In the genomic region with DNA sequence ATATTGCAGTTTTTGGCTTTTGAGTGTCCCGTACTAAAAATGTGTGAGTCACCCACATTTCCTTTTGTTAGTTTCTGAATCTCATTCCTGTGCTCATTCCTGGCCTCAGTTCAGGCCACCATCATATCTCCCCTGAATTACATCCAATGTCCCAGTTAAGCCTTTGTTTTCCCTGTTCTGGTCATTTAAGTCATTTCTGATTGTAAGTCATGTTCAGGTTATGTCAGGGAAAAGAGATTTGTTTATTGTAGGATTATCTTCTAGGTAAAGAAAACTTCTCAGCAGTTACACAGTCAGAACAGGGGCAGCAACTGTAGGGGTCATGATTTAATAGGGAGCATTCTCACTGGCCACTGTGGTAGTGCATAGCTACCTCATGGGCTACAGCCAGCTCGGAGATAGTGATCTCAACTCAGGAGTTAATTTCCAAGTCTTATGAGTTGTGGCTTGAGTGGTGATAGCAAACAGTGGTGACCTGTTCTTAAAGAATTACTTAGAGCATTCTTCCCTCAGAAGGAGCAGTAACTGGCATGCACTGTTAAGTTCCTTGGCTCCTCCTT, we compare ENCODE assay signal across 10 cellular contexts. TPM values are rescaled to one million over a fixed set of nuclear protein-coding genes. Genes with fewer than 3 reads are reported as not detected.
A peak's percentile ranks its signal among the peaks of the same experiment; 100 is the strongest.
DNase-seq lines count a peak whose midpoint lies in the region; ATAC-seq and TF ChIP-seq lines count a peak whose summit lies in the region.
"Had no signal": no experiment of that assay in that cellular context is flagged by ENCODE, and none has a peak within 500 bp of the region (broad histone marks: within the 10 kb centered on the region; RNA-seq: fewer than 3 reads in every experiment).

No MANE protein-coding gene starts in this region.

- peaks cover 86% of the 10 kb centered on the region for H3K36me3 Mint-ChIP-seq in activated T-helper 2 cell treated with anti-CD3 and anti-CD28 coated beads, Interferon-gamma antibody, Interleukin-2, Interleukin-4, amounts not matched to agents 10 μg/mL and 5 μg/mL and 100 μg/mL, durations not matched to agents 14 hours and 24 hours and 36 hours (ENCODE audit: low read depth)

- peaks cover 60% of the 10 kb centered on the region for H3K79me2 ChIP-seq in Loucy (ENCODE audit: insufficient read depth, low read length)

- H3K27ac ChIP-seq in C4-2B: peak overlapping the region; percentile 54
- H3K27ac ChIP-seq in coronary artery: peak overlapping the region; percentile 61
- H3K27ac ChIP-seq: ovary had no signal

- peaks cover 31% of the 10 kb centered on the region for H3K4me1 Mint-ChIP-seq in activated T-helper 2 cell treated with anti-CD3 and anti-CD28 coated beads, Interferon-gamma antibody, Interleukin-2, Interleukin-4, amounts not matched to agents 10 μg/mL and 5 μg/mL and 100 μg/mL, durations not matched to agents 14 hours and 24 hours and 36 hours (ENCODE audit: low read depth)

- H3K9me3 Mint-ChIP-seq in activated T-helper 2 cell treated with anti-CD3 and anti-CD28 coated beads, Interferon-gamma antibody, Interleukin-2, Interleukin-4, amounts not matched to agents 10 μg/mL and 5 μg/mL and 100 μg/mL, durations not matched to agents 14 hours and 24 hours and 36 hours: no peaks in the 10 kb centered on the region

- intact Hi-C loops in activated T-helper 2 cell treated with anti-CD3 and anti-CD28 coated beads, Interferon-gamma antibody, Interleukin-2, Interleukin-4, amounts not matched to agents 10 μg/mL and 5 μg/mL and 100 μg/mL, durations not matched to agents 14 hours and 24 hours and 36 hours (cut with micrococcal nuclease): no loop called here

- no peak overlapping the region for H2AFZ ChIP-seq in Loucy (ENCODE audit: low read length)

- H3K27me3 Mint-ChIP-seq in activated T-helper 2 cell treated with anti-CD3 and anti-CD28 coated beads, Interferon-gamma antibody, Interleukin-2, Interleukin-4, amounts not matched to agents 10 μg/mL and 5 μg/mL and 100 μg/mL, durations not matched to agents 14 hours and 24 hours and 36 hours (ENCODE audit: low read depth): no peaks in the 10 kb centered on the region

- peak overlapping the region; percentile 54 for H3K4me2 ChIP-seq in Loucy (ENCODE audit: low read depth, low read length, poor library complexity, severe bottlenecking)

- H3K36me3 ChIP-seq in Loucy (ENCODE audit: insufficient read depth, low read length): peaks cover 43% of the 10 kb centered on the region
- H3K36me3 ChIP-seq: ovary had no signal

- no peaks in the 10 kb centered on the region for H3K9me3 ChIP-seq in Loucy (ENCODE audit: insufficient read depth, low read depth, low read length)
- H3K9me3 ChIP-seq: ovary had no signal

- peaks cover 42% of the 10 kb centered on the region for H3K4me1 ChIP-seq in Loucy (ENCODE audit: insufficient read depth, low read length, poor library complexity, severe bottlenecking)

- TF ChIP-seq CTCF in C4-2B (conservative IDR thresholded peaks at IDR 0.05) (no peak), Loucy (conservative IDR thresholded peaks at IDR 0.05; ENCODE audit: low read length) (no peak), coronary artery (IDR thresholded peaks at IDR 0.05) (no peak)

- no peaks in the 10 kb centered on the region for H3K9me2 ChIP-seq in Loucy (replicated peaks; ENCODE audit: low read depth, low read length)

- no peaks in the 10 kb centered on the region for H3K27me3 ChIP-seq in Loucy (ENCODE audit: insufficient read depth, low read length, poor library complexity, severe bottlenecking)
- H3K27me3 ChIP-seq: ovary had no signal

- DNase-seq in coronary artery (ENCODE audit: low spot score) (no peak), non-pigmented ciliary epithelial cell (ENCODE audit: low read depth) (peak; percentile 94), T-helper 1 cell (no peak), inferior parietal cortex (ENCODE audit: extremely low spot score) (no peak)
- DNase-seq in activated T-helper 2 cell treated with anti-CD3 and anti-CD28 coated beads, Interferon-gamma antibody, Interleukin-2, Interleukin-4, amounts not matched to agents 10 μg/mL and 5 μg/mL and 100 μg/mL, durations not matched to agents 14 hours and 24 hours and 36 hours (ENCODE audit: low spot score): no peak
- DNase-seq: GDM1 had no signal

- no peak for ATAC-seq in GM18867 (IDR thresholded peaks at IDR 0.05; ENCODE audit: unreplicated experiment)

- no peak overlapping the region for H3K27ac Mint-ChIP-seq in activated T-helper 2 cell treated with anti-CD3 and anti-CD28 coated beads, Interferon-gamma antibody, Interleukin-2, Interleukin-4, amounts not matched to agents 10 μg/mL and 5 μg/mL and 100 μg/mL, durations not matched to agents 14 hours and 24 hours and 36 hours

- peaks cover 18% of the 10 kb centered on the region for H4K20me1 ChIP-seq in Loucy (ENCODE audit: insufficient read depth, low read length, poor library complexity, severe bottlenecking)

- H3K4me3 ChIP-seq in Loucy (ENCODE audit: low read length, poor library complexity, severe bottlenecking): peak overlapping the region; percentile 10
- peak overlapping the region; percentile 1 for H3K4me3 ChIP-seq in coronary artery
- H3K4me3 ChIP-seq: ovary had no signal

- no peak overlapping the region for H3K4me3 Mint-ChIP-seq in activated T-helper 2 cell treated with anti-CD3 and anti-CD28 coated beads, Interferon-gamma antibody, Interleukin-2, Interleukin-4, amounts not matched to agents 10 μg/mL and 5 μg/mL and 100 μg/mL, durations not matched to agents 14 hours and 24 hours and 36 hours (ENCODE audit: low read depth)

- H3K9ac ChIP-seq in Loucy (ENCODE audit: low read depth, low read length, poor library complexity, severe bottlenecking): peak overlapping the region; percentile 2

- no peaks in the 10 kb centered on the region for H3F3A ChIP-seq in Loucy (ENCODE audit: low read depth)

RNA-seq across cellular contexts. Expression of gene DDX47, which starts 6.7 kb away (rescaled TPM):
- 114 and 120 TPM in 2 replicates for total RNA-seq in activated T-helper 2 cell treated with anti-CD3 and anti-CD28 coated beads, Interferon-gamma antibody, Interleukin-2, Interleukin-4, amounts not matched to agents 10 μg/mL and 5 μg/mL and 100 μg/mL, durations not matched to agents 14 hours and 24 hours and 36 hours

RNA-seq across cellular contexts. Expression of gene APOLD1, which starts 34.4 kb away (rescaled TPM):
- total RNA-seq in activated T-helper 2 cell treated with anti-CD3 and anti-CD28 coated beads, Interferon-gamma antibody, Interleukin-2, Interleukin-4, amounts not matched to agents 10 μg/mL and 5 μg/mL and 100 μg/mL, durations not matched to agents 14 hours and 24 hours and 36 hours: 5.3 and 6.0 TPM in 2 replicates
